18 cellular contexts compared by ENCODE assay signal in genomic region chr13:110368408-110368807, GRCh38.
DNase-seq lines count a peak whose midpoint lies in the region; ATAC-seq, FAIRE-seq and TF ChIP-seq lines count a peak whose summit lies in the region.
"Had no signal": no experiment of that assay in that cellular context is flagged by ENCODE, and none has a peak within 500 bp of the region (broad histone marks: within the 10 kb centered on the region; RNA-seq: fewer than 3 reads in every experiment).

No MANE protein-coding gene starts in this region.

- no peak for TF ChIP-seq POLR2A in H54 (IDR thresholded peaks at IDR 0.05; ENCODE audit: low read depth, low read length)

- peaks cover 31% of the 10 kb centered on the region for H3K27me3 Mint-ChIP-seq in activated CD8-positive, alpha-beta memory T cell treated with anti-CD3 and anti-CD28 coated beads, Interleukin-2, amount 10 ng/mL, durations not matched to agents 7 days and 5 days

- H3K27ac Mint-ChIP-seq in activated CD8-positive, alpha-beta memory T cell treated with anti-CD3 and anti-CD28 coated beads, Interleukin-2, amount 10 ng/mL, durations not matched to agents 7 days and 5 days = no peak overlapping the region
- H3K27ac Mint-ChIP-seq: CD8-positive, alpha-beta memory T cell; IgD-negative memory B cell had no signal

- POLR2A ChIA-PET in HEK293T (lab: Yijun Ruan, JAX) = no interaction called here

- WGBS in hepatocyte (ENCODE audit: low lambda C conversion rate, missing lambda C conversion rate) = 64% methylated on average over 2 of the region's 2 CpGs

- no peak for ATAC-seq in activated CD8-positive, alpha-beta memory T cell treated with anti-CD3 and anti-CD28 coated beads, Interleukin-2, amount 10 ng/mL, durations not matched to agents 7 days and 5 days

- DNase-seq in H54 (ENCODE audit: insufficient read length, low spot score) (no peak), ascending aorta (ENCODE audit: low spot score in 2 of 2) (no peak), hepatocyte (ENCODE audit: low spot score) (no peak), pons (ENCODE audit: low spot score) (peak; percentile 44), HEK293T (ENCODE audit: extremely low spot score) (no peak), urothelium cell line (ENCODE audit: low spot score) (no peak)
- DNase-seq in activated CD8-positive, alpha-beta memory T cell treated with anti-CD3 and anti-CD28 coated beads, Interleukin-2, amount 10 ng/mL, durations not matched to agents 7 days and 5 days = no peak
- no peak for DNase-seq in activated CD4-positive, alpha-beta T cell treated with anti-CD3 and anti-CD28 coated beads for 48 hours
- DNase-seq: CD8-positive, alpha-beta memory T cell; DND-41; H7; NCI-H187 treated with DMSO at 0.1 percent for 48 hours; NCI-H345; NCI-H526 had no signal

- H3K36me3 Mint-ChIP-seq in activated CD8-positive, alpha-beta memory T cell treated with anti-CD3 and anti-CD28 coated beads, Interleukin-2, amount 10 ng/mL, durations not matched to agents 7 days and 5 days = no peaks in the 10 kb centered on the region
- H3K36me3 Mint-ChIP-seq: CD8-positive, alpha-beta memory T cell; IgD-negative memory B cell had no signal

- FAIRE-seq in H54 (lab: Jason Lieb, UNC) (peak; percentile 11), urothelium cell line (lab: Jason Lieb, UNC) (no peak)
- FAIRE-seq: A204.1, G401.6 had no signal

- no peaks in the 10 kb centered on the region for H3K4me1 Mint-ChIP-seq in activated CD8-positive, alpha-beta memory T cell treated with anti-CD3 and anti-CD28 coated beads, Interleukin-2, amount 10 ng/mL, durations not matched to agents 7 days and 5 days
- H3K4me1 Mint-ChIP-seq: CD8-positive, alpha-beta memory T cell had no signal

- H3K9me3 ChIP-seq in ascending aorta (no peaks in the 10 kb centered on the region), hepatocyte (ENCODE audit: low read depth) (no peaks in the 10 kb centered on the region)

- H3K36me3 ChIP-seq in ascending aorta (no peaks in the 10 kb centered on the region), hepatocyte (replicated peaks; ENCODE audit: insufficient read depth, low read depth) (no peaks in the 10 kb centered on the region)
- H3K36me3 ChIP-seq: BLaER1 had no signal

- intact Hi-C loops in ascending aorta (cut with DNase I) = no loop called here

- no peak overlapping the region for H2AFZ ChIP-seq in hepatocyte

- TF ChIP-seq CTCF in ascending aorta (IDR thresholded peaks at IDR 0.05) = no peak
- no peak for TF ChIP-seq CTCF in hepatocyte (IDR thresholded peaks at IDR 0.05; ENCODE audit: poor library complexity)

- CTCF ChIA-PET in activated CD8-positive, alpha-beta memory T cell treated with anti-CD3 and anti-CD28 coated beads, Interleukin-2, amount 10 ng/mL, durations not matched to agents 7 days and 5 days (lab: Charles Lee) = no interaction called here
- CTCF ChIA-PET in HEK293T (lab: Yijun Ruan, JAX) = interaction anchor here (0.6 kb wide), 1 partner anchor 209 kb away, joined by 4 read pairs; no protein-coding TSS in a partner anchor

- H3K27ac ChIP-seq in ascending aorta (peak overlapping the region; percentile 81 to 92), hepatocyte (peak overlapping the region; percentile 21)
- H3K27ac ChIP-seq: BLaER1 had no signal

- H3K4me3 ChIP-seq in ascending aorta = no peak overlapping the region
- no peak overlapping the region for H3K4me3 ChIP-seq in hepatocyte
- H3K4me3 ChIP-seq: BLaER1 had no signal

- H3K27me3 ChIP-seq in ascending aorta (no peaks in the 10 kb centered on the region), hepatocyte (no peaks in the 10 kb centered on the region)
- H3K27me3 ChIP-seq: BLaER1 had no signal

- H3K9me3 Mint-ChIP-seq in activated CD8-positive, alpha-beta memory T cell treated with anti-CD3 and anti-CD28 coated beads, Interleukin-2, amount 10 ng/mL, durations not matched to agents 7 days and 5 days (ENCODE audit: low read depth) = no peaks in the 10 kb centered on the region
- H3K9me3 Mint-ChIP-seq: CD8-positive, alpha-beta memory T cell; IgD-negative memory B cell had no signal

- no peaks in the 10 kb centered on the region for H4K20me1 ChIP-seq in hepatocyte (ENCODE audit: insufficient read depth, poor library complexity, severe bottlenecking)
- H4K20me1 ChIP-seq: BLaER1 had no signal

- no peaks in the 10 kb centered on the region for H3K9me2 ChIP-seq in hepatocyte (replicated peaks; ENCODE audit: insufficient read depth)

- H3K4me1 ChIP-seq in ascending aorta = peaks cover 18 to 47% of the 10 kb centered on the region in 2 donors
- no peaks in the 10 kb centered on the region for H3K4me1 ChIP-seq in hepatocyte (ENCODE audit: insufficient read depth)

- H3K79me2 ChIP-seq in hepatocyte = peaks cover 11% of the 10 kb centered on the region

- H3K4me2 ChIP-seq in hepatocyte = no peak overlapping the region
- H3K4me2 ChIP-seq: BLaER1 had no signal

- H3K4me3 Mint-ChIP-seq in activated CD8-positive, alpha-beta memory T cell treated with anti-CD3 and anti-CD28 coated beads, Interleukin-2, amount 10 ng/mL, durations not matched to agents 7 days and 5 days = no peak overlapping the region
- H3K4me3 Mint-ChIP-seq: CD8-positive, alpha-beta memory T cell; IgD-negative memory B cell had no signal

TF ChIP-seq in HEK293T, 16 proteins besides CTCF, POLR2A, EP300 and RAD21:
- TF ChIP-seq NFRKB (IDR thresholded peaks at IDR 0.05) (no peak), FOXA1 (IDR thresholded peaks at IDR 0.05) (no peak), CTBP1 (IDR thresholded peaks at IDR 0.05; ENCODE audit: borderline replicate concordance) (no peak), SP1 (IDR thresholded peaks at IDR 0.05) (no peak), ARNT (IDR thresholded peaks at IDR 0.05) (no peak), FOXM1 (IDR thresholded peaks at IDR 0.05; ENCODE audit: borderline replicate concordance) (no peak), HDGF (IDR thresholded peaks at IDR 0.05; ENCODE audit: borderline replicate concordance) (no peak), BHLHE40 (IDR thresholded peaks at IDR 0.05; ENCODE audit: borderline replicate concordance) (no peak), FOXK2 (IDR thresholded peaks at IDR 0.05) (no peak), SUZ12 (IDR thresholded peaks at IDR 0.05) (no peak), ELF4 (IDR thresholded peaks at IDR 0.05) (no peak), TARDBP (IDR thresholded peaks at IDR 0.05) (no peak)
